Comparison of ENCODE assay signal across 1 cellular context in the genomic region with DNA sequence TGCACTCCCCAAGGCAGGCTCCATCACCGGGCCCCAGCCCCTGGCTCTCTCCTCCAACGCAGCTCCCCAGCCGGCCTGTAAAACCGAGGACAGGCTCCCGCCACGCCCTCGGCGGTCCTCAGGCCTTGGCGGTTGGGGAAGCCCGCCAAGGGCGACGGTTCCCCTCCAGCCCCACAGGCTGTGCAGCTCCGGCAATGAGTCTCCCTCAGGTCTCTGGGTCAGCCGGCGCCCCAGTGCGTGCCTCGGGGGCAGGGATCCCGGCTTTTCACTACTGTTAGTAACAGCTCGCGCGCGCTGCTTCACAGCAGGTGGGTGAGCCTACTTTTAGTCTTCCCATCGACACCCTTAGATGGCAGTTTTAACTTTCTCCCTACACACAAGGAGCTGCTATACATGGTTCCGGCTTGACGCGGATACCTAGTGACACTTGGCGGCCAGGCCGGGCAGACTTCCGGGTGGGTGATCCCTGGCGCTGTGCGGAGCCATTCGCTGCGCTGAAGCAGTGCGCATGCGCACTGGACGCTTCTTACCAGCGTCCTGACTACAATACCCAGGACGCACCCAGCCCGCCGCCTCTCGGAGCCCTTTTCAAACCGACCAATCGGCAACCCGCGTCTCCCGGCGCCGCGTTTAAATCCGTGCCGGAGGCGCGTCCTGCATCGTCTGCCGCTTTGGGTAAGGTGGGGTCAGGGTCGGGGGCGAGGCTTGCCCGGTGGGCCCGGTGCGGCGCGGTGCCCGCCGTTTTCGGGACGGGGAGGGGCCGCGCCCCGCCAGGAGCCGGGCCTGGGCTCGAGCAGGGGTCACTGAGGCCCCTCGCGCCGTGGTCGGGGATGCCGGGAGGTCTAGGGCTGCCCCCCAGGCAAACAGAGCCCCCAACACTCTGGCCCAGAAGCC.
TF ChIP-seq lines count a peak whose summit lies in the region.

A gene with protein sequence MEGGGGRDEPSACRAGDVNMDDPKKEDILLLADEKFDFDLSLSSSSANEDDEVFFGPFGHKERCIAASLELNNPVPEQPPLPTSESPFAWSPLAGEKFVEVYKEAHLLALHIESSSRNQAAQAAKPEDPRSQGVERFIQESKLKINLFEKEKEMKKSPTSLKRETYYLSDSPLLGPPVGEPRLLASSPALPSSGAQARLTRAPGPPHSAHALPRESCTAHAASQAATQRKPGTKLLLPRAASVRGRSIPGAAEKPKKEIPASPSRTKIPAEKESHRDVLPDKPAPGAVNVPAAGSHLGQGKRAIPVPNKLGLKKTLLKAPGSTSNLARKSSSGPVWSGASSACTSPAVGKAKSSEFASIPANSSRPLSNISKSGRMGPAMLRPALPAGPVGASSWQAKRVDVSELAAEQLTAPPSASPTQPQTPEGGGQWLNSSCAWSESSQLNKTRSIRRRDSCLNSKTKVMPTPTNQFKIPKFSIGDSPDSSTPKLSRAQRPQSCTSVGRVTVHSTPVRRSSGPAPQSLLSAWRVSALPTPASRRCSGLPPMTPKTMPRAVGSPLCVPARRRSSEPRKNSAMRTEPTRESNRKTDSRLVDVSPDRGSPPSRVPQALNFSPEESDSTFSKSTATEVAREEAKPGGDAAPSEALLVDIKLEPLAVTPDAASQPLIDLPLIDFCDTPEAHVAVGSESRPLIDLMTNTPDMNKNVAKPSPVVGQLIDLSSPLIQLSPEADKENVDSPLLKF (plus strand): TSS at position 614 of the 894 bp plus-strand sequence. CDS start 531 bp downstream, outside the sequence.

TF ChIP-seq in K562, 482 proteins besides CTCF, POLR2A, EP300 and RAD21 (continued from another document and continues in another):
- TF ChIP-seq, protein P1, sequence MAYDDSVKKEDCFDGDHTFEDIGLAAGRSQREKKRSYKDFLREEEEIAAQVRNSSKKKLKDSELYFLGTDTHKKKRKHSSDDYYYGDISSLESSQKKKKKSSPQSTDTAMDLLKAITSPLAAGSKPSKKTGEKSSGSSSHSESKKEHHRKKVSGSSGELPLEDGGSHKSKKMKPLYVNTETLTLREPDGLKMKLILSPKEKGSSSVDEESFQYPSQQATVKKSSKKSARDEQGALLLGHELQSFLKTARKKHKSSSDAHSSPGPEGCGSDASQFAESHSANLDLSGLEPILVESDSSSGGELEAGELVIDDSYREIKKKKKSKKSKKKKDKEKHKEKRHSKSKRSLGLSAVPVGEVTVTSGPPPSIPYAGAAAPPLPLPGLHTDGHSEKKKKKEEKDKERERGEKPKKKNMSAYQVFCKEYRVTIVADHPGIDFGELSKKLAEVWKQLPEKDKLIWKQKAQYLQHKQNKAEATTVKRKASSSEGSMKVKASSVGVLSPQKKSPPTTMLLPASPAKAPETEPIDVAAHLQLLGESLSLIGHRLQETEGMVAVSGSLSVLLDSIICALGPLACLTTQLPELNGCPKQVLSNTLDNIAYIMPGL (CRISPR knock-in tag; IDR thresholded peaks at IDR 0.05) = no peak
- TF ChIP-seq ZZZ3 (IDR thresholded peaks at IDR 0.05) = no peak
- TF ChIP-seq HNRNPUL1 (IDR thresholded peaks at IDR 0.05; ENCODE audit: low read length) = no peak
- TF ChIP-seq HDGF (IDR thresholded peaks at IDR 0.05) = no peak
- TF ChIP-seq COPS2 (conservative IDR thresholded peaks at IDR 0.05) = no peak
- TF ChIP-seq DPF2 (IDR thresholded peaks at IDR 0.05) = no peak
- no peak for TF ChIP-seq CBFA2T3 (IDR thresholded peaks at IDR 0.05)
- TF ChIP-seq PCBP2 (IDR thresholded peaks at IDR 0.05; ENCODE audit: low read depth, low read length, poor library complexity, severe bottlenecking) = no peak
- TF ChIP-seq BHLHE40 (IDR thresholded peaks at IDR 0.05; ENCODE audit: low read length) = no peak
- no peak for TF ChIP-seq HOXB6 (CRISPR knock-in tag; IDR thresholded peaks at IDR 0.05; ENCODE audit: borderline replicate concordance)
- TF ChIP-seq FOXM1 (IDR thresholded peaks at IDR 0.05; ENCODE audit: low read depth) = peak; percentile 97
- TF ChIP-seq FOXM1 (CRISPR knock-in tag; IDR thresholded peaks at IDR 0.05; ENCODE audit: low read depth) = 0 out of 2 replicates have a peak, but pooled peaks have one; percentile 90
- 0 out of 2 replicates have a peak, but pooled peaks have one; percentile 17 for TF ChIP-seq VEZF1 (CRISPR knock-in tag; IDR thresholded peaks at IDR 0.05)
- TF ChIP-seq NR2F6 (CRISPR knock-in tag; IDR thresholded peaks at IDR 0.05) = no peak
- TF ChIP-seq POLR3G (IDR thresholded peaks at IDR 0.05; ENCODE audit: extremely low read depth, insufficient read length, insufficient replicate concordance) = no peak
- TF ChIP-seq, protein P2, sequence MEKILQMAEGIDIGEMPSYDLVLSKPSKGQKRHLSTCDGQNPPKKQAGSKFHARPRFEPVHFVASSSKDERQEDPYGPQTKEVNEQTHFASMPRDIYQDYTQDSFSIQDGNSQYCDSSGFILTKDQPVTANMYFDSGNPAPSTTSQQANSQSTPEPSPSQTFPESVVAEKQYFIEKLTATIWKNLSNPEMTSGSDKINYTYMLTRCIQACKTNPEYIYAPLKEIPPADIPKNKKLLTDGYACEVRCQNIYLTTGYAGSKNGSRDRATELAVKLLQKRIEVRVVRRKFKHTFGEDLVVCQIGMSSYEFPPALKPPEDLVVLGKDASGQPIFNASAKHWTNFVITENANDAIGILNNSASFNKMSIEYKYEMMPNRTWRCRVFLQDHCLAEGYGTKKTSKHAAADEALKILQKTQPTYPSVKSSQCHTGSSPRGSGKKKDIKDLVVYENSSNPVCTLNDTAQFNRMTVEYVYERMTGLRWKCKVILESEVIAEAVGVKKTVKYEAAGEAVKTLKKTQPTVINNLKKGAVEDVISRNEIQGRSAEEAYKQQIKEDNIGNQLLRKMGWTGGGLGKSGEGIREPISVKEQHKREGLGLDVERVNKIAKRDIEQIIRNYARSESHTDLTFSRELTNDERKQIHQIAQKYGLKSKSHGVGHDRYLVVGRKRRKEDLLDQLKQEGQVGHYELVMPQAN (IDR thresholded peaks at IDR 0.05; ENCODE audit: borderline replicate concordance) = no peak; the same call in 1 of the 2 replicates
- 0 out of 2 replicates have a peak, but pooled peaks have one; percentile 23 for TF ChIP-seq CTBP1 (IDR thresholded peaks at IDR 0.05; ENCODE audit: borderline replicate concordance)
- 0 out of 2 replicates have a peak, but pooled peaks have one; percentile 33 for TF ChIP-seq THAP12 (CRISPR knock-in tag; IDR thresholded peaks at IDR 0.05)
- TF ChIP-seq, protein P3, sequence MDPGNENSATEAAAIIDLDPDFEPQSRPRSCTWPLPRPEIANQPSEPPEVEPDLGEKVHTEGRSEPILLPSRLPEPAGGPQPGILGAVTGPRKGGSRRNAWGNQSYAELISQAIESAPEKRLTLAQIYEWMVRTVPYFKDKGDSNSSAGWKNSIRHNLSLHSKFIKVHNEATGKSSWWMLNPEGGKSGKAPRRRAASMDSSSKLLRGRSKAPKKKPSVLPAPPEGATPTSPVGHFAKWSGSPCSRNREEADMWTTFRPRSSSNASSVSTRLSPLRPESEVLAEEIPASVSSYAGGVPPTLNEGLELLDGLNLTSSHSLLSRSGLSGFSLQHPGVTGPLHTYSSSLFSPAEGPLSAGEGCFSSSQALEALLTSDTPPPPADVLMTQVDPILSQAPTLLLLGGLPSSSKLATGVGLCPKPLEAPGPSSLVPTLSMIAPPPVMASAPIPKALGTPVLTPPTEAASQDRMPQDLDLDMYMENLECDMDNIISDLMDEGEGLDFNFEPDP (CRISPR knock-in tag; IDR thresholded peaks at IDR 0.05) = no peak
- no peak for TF ChIP-seq FUS (optimal IDR thresholded peaks at IDR 0.05; ENCODE audit: low read depth, low read length)
- TF ChIP-seq ZBTB1 (CRISPR knock-in tag; IDR thresholded peaks at IDR 0.05; ENCODE audit: borderline replicate concordance, low read depth) = no peak
- no peak for TF ChIP-seq WHSC1 (IDR thresholded peaks at IDR 0.05; ENCODE audit: low read length)
- no peak for TF ChIP-seq ZNF644 (tag; IDR thresholded peaks at IDR 0.05; ENCODE audit: low read depth)
- no peak for TF ChIP-seq NCOA4 (IDR thresholded peaks at IDR 0.05; ENCODE audit: partially characterized antibody)
- no peak for TF ChIP-seq ZNF280B (CRISPR knock-in tag; IDR thresholded peaks at IDR 0.05)
- TF ChIP-seq MXI1 (IDR thresholded peaks at IDR 0.05; ENCODE audit: low read depth, low read length) = 0 out of 2 replicates have a peak, but pooled peaks have one; percentile 10
- TF ChIP-seq, protein P4, sequence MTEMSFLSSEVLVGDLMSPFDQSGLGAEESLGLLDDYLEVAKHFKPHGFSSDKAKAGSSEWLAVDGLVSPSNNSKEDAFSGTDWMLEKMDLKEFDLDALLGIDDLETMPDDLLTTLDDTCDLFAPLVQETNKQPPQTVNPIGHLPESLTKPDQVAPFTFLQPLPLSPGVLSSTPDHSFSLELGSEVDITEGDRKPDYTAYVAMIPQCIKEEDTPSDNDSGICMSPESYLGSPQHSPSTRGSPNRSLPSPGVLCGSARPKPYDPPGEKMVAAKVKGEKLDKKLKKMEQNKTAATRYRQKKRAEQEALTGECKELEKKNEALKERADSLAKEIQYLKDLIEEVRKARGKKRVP (CRISPR knock-in tag; IDR thresholded peaks at IDR 0.05) = no peak
- TF ChIP-seq KDM4B (IDR thresholded peaks at IDR 0.05; ENCODE audit: borderline replicate concordance in 2 of 2, low read depth in 1 of 2) = no peak
- TF ChIP-seq ZNF668 (CRISPR knock-in tag; IDR thresholded peaks at IDR 0.05) = no peak
- no peak; the same call in none of the 2 replicates for TF ChIP-seq JUND (IDR thresholded peaks at IDR 0.05; ENCODE audit: borderline replicate concordance, low read depth, low read length)
- no peak for TF ChIP-seq JUND (tag; IDR thresholded peaks at IDR 0.05; ENCODE audit: borderline replicate concordance, low read depth, low read length)
- no peak for TF ChIP-seq RBM25 (IDR thresholded peaks at IDR 0.05; ENCODE audit: low read depth, low read length, severe bottlenecking)
- no peak for TF ChIP-seq CBX1 (IDR thresholded peaks at IDR 0.05; ENCODE audit: low read depth)
- no peak for TF ChIP-seq SREBF1 (IDR thresholded peaks at IDR 0.05; ENCODE audit: borderline replicate concordance, low read depth, low read length)
- TF ChIP-seq ZFX (CRISPR knock-in tag; IDR thresholded peaks at IDR 0.05) = peak; percentile 79
- no peak for TF ChIP-seq FOS (IDR thresholded peaks at IDR 0.05; ENCODE audit: extremely low read depth, insufficient read length)
- TF ChIP-seq RUNX1 (IDR thresholded peaks at IDR 0.05; ENCODE audit: low read depth) = no peak
- TF ChIP-seq NCOA1 (IDR thresholded peaks at IDR 0.05; ENCODE audit: low read depth) = peak; percentile 38; the same call in 1 of the 2 replicates
- TF ChIP-seq ZFP1 (CRISPR knock-in tag; IDR thresholded peaks at IDR 0.05) = no peak
- no peak for TF ChIP-seq XRCC3 (IDR thresholded peaks at IDR 0.05)
- no peak for TF ChIP-seq SMC3 (conservative IDR thresholded peaks at IDR 0.05; ENCODE audit: insufficient read depth, low read depth, low read length)
- peak; percentile 79 for TF ChIP-seq ZNF143 (CRISPR knock-in tag; IDR thresholded peaks at IDR 0.05)
- peak; percentile 77; the same call in 1 of the 2 replicates for TF ChIP-seq GABPB1 (CRISPR knock-in tag; IDR thresholded peaks at IDR 0.05)
- 0 out of 2 replicates have a peak, but pooled peaks have one; percentile 10 for TF ChIP-seq E2F3 (CRISPR knock-in tag; IDR thresholded peaks at IDR 0.05)
- TF ChIP-seq ZNF311 (CRISPR knock-in tag; IDR thresholded peaks at IDR 0.05) = no peak
- peak; percentile 20 for TF ChIP-seq HNRNPLL (IDR thresholded peaks at IDR 0.05; ENCODE audit: low read depth, low read length, poor library complexity, severe bottlenecking)
- TF ChIP-seq PHF20 (IDR thresholded peaks at IDR 0.05; ENCODE audit: partially characterized antibody) = peak; percentile 85
- TF ChIP-seq, protein P5, sequence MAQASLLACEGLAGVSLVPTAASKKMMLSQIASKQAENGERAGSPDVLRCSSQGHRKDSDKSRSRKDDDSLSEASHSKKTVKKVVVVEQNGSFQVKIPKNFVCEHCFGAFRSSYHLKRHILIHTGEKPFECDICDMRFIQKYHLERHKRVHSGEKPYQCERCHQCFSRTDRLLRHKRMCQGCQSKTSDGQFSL (CRISPR knock-in tag; IDR thresholded peaks at IDR 0.05) = no peak
- TF ChIP-seq, protein P5 (tag; IDR thresholded peaks at IDR 0.05) = no peak
